1 cellular context compared by ENCODE assay signal in genomic region chr6:85405175-85405852, GRCh38.
TF ChIP-seq lines count a peak whose summit lies in the region.

No MANE protein-coding gene starts in this region.

TF ChIP-seq in HepG2, 621 proteins besides CTCF, POLR2A, EP300 and RAD21 (continued from another document and continues in another):
- no peak for TF ChIP-seq ZNF800 (CRISPR knock-in tag; IDR thresholded peaks at IDR 0.05)
- no peak for TF ChIP-seq HOXA7 (CRISPR knock-in tag; IDR thresholded peaks at IDR 0.05)
- peak; percentile 43; the same call in 1 of the 2 replicates for TF ChIP-seq ZNF121 (CRISPR knock-in tag; IDR thresholded peaks at IDR 0.05)
- 0 out of 2 replicates have a peak, but pooled peaks have one; percentile 12 for TF ChIP-seq GMEB2 (CRISPR knock-in tag; IDR thresholded peaks at IDR 0.05; ENCODE audit: low read depth)
- peak; percentile 33; the same call in 1 of the 2 replicates for TF ChIP-seq SALL2 (CRISPR knock-in tag; IDR thresholded peaks at IDR 0.05)
- peak; percentile 85; the same call in 1 of the 2 replicates for TF ChIP-seq NFKBIZ (CRISPR knock-in tag; IDR thresholded peaks at IDR 0.05)
- TF ChIP-seq NR0B2 (CRISPR knock-in tag; IDR thresholded peaks at IDR 0.05), result no peak
- no peak for TF ChIP-seq FOSL1 (CRISPR knock-in tag; IDR thresholded peaks at IDR 0.05; ENCODE audit: borderline replicate concordance)
- peak; percentile 99 for TF ChIP-seq PAXIP1 (CRISPR knock-in tag; conservative IDR thresholded peaks at IDR 0.05)
- no peak for TF ChIP-seq MEIS1 (CRISPR knock-in tag; IDR thresholded peaks at IDR 0.05; ENCODE audit: borderline replicate concordance)
- TF ChIP-seq ELF4 (CRISPR knock-in tag; IDR thresholded peaks at IDR 0.05; ENCODE audit: borderline replicate concordance), result no peak
- no peak for TF ChIP-seq BRCA1 (CRISPR knock-in tag; IDR thresholded peaks at IDR 0.05)
- no peak for TF ChIP-seq MNT (IDR thresholded peaks at IDR 0.05)
- no peak for TF ChIP-seq CREB1 (IDR thresholded peaks at IDR 0.05)
- peak; percentile 69; the same call in 1 of the 2 replicates for TF ChIP-seq CREB1 (CRISPR knock-in tag; IDR thresholded peaks at IDR 0.05)
- TF ChIP-seq ZHX2 (IDR thresholded peaks at IDR 0.05; ENCODE audit: low read depth), result no peak
- TF ChIP-seq ZHX2 (CRISPR knock-in tag; IDR thresholded peaks at IDR 0.05; ENCODE audit: borderline replicate concordance), result no peak
- TF ChIP-seq GLI4 (CRISPR knock-in tag; IDR thresholded peaks at IDR 0.05; ENCODE audit: borderline replicate concordance), result no peak
- no peak for TF ChIP-seq TIGD3 (CRISPR knock-in tag; IDR thresholded peaks at IDR 0.05; ENCODE audit: borderline replicate concordance)
- no peak for TF ChIP-seq ZNF205 (CRISPR knock-in tag; IDR thresholded peaks at IDR 0.05)
- no peak for TF ChIP-seq SNAPC2 (CRISPR knock-in tag; IDR thresholded peaks at IDR 0.05)
- TF ChIP-seq PRDM10 (CRISPR knock-in tag; IDR thresholded peaks at IDR 0.05; ENCODE audit: low read depth), result peak; percentile 71
- no peak for TF ChIP-seq ZSCAN21 (CRISPR knock-in tag; IDR thresholded peaks at IDR 0.05; ENCODE audit: borderline replicate concordance)
- no peak for TF ChIP-seq TEF (CRISPR knock-in tag; IDR thresholded peaks at IDR 0.05)
- no peak for TF ChIP-seq ZNF749 (CRISPR knock-in tag; IDR thresholded peaks at IDR 0.05; ENCODE audit: borderline replicate concordance)
- no peak for TF ChIP-seq JUNB (CRISPR knock-in tag; IDR thresholded peaks at IDR 0.05; ENCODE audit: borderline replicate concordance)
- TF ChIP-seq NFE2 (CRISPR knock-in tag; IDR thresholded peaks at IDR 0.05), result no peak
- no peak for TF ChIP-seq DDIT3 (CRISPR knock-in tag; IDR thresholded peaks at IDR 0.05)
- no peak for TF ChIP-seq ZNF24 (IDR thresholded peaks at IDR 0.05)
- TF ChIP-seq KLF16 (CRISPR knock-in tag; IDR thresholded peaks at IDR 0.05), result no peak
- TF ChIP-seq ZNF652 (CRISPR knock-in tag; IDR thresholded peaks at IDR 0.05; ENCODE audit: borderline replicate concordance, low read depth), result no peak; the same call in 1 of the 2 replicates
- no peak for TF ChIP-seq ZSCAN30 (CRISPR knock-in tag; IDR thresholded peaks at IDR 0.05)
- TF ChIP-seq ATF4 (CRISPR knock-in tag; IDR thresholded peaks at IDR 0.05), result peak in 1 of 2 experiments; percentile 65; a peak in 1 of 4 replicates
- TF ChIP-seq ZNF382 (CRISPR knock-in tag; IDR thresholded peaks at IDR 0.05; ENCODE audit: borderline replicate concordance), result no peak
- no peak for TF ChIP-seq CHCHD3 (CRISPR knock-in tag; IDR thresholded peaks at IDR 0.05)
- TF ChIP-seq KMT2B (CRISPR knock-in tag; IDR thresholded peaks at IDR 0.05), result no peak
- peak; percentile 28 for TF ChIP-seq YY1 (IDR thresholded peaks at IDR 0.05; ENCODE audit: insufficient read depth, insufficient replicate concordance, low read depth, low read length)
